Comparison of ENCODE assay signal across 15 cellular contexts in the genomic region with DNA sequence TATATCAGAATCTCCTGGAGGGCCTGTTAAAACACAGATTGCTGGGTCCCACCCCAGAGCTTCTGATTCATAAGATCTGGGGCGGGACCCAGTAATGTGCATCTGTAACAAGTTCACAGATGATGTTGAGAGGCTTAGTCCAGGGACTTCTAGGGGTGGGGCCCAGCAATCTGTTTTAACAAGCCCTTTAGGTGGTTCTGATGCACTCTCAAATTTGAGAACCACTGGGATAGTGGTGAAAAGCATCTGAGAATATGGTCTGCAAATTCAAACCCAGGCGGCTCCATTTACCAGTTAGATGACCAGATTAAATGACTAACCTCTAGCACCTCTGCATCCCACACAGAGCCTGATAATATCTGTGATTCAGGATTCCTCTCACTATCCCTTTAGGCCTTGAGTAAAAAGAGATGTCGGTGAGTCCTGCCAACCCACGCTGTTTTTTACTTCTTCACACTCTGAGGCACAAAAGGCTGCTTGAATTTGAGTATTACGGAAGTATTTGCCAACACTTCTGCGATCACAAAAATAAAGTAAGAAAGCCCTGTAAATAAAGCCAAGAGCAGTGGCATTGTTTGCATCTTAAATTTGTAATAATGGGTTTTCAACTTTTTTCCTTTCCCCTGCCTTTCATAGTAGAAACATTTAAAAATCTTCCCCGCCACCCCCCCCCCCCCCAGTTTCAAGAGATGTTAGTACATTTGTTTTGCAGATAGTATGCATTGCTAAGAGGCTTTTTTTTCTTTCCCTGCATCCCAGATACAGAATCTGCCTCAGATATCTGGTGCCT. TPM values are rescaled to one million over a fixed set of nuclear protein-coding genes. Genes with fewer than 3 reads are reported as not detected.
DNase-seq lines count a peak whose midpoint lies in the region; ATAC-seq and TF ChIP-seq lines count a peak whose summit lies in the region.
"Had no signal": no experiment of that assay in that cellular context is flagged by ENCODE, and none has a peak within 500 bp of the region (broad histone marks: within the 10 kb centered on the region; RNA-seq: fewer than 3 reads in every experiment).

No MANE protein-coding gene starts in this region.

- no peaks in the 10 kb centered on the region for H3K36me3 ChIP-seq in thyroid gland

- no peaks in the 10 kb centered on the region for H3K9me3 ChIP-seq in thyroid gland

- no peaks in the 10 kb centered on the region for H3K27me3 ChIP-seq in foreskin keratinocyte
- no peaks in the 10 kb centered on the region for H3K27me3 ChIP-seq in thyroid gland

- peaks cover 7% of the 10 kb centered on the region for H3K36me3 Mint-ChIP-seq in T-helper 2 cell treated with Interferon-gamma antibody and Interleukin-4, amounts not matched to agents 5 μg/mL and 100 μg/mL, for 36 hours (ENCODE audit: low read depth)
- H3K36me3 Mint-ChIP-seq: mesothelial cell of epicardium, T-cell had no signal

- peak overlapping the region; percentile 15 for H3K27ac Mint-ChIP-seq in T-helper 2 cell treated with Interferon-gamma antibody and Interleukin-4, amounts not matched to agents 5 μg/mL and 100 μg/mL, for 36 hours
- H3K27ac Mint-ChIP-seq: mesothelial cell of epicardium had no signal

- H3K4me1 Mint-ChIP-seq in T-helper 2 cell treated with Interferon-gamma antibody and Interleukin-4, amounts not matched to agents 5 μg/mL and 100 μg/mL, for 36 hours (ENCODE audit: low read depth), result peaks cover 28% of the 10 kb centered on the region

- WGBS in thyroid gland, 2 donors, result 71 to 81% methylated on average over 7 of the region's 7 CpGs

- peak; percentile 7 for DNase-seq in stimulated activated CD4-positive, alpha-beta T cell treated with anti-CD3 and anti-CD28 coated beads, Interleukin-15, amount 100 ng/mL, for 24 hours
- no peak for DNase-seq in stimulated activated CD4-positive, alpha-beta T cell treated with anti-CD3 and anti-CD28 coated beads, Interleukin-4, amount 100 ng/mL, for 4 hours
- peak; percentile 46 for DNase-seq in T-helper 2 cell treated with Interferon-gamma antibody and Interleukin-4, amounts not matched to agents 5 μg/mL and 100 μg/mL, for 36 hours (ENCODE audit: low spot score)
- DNase-seq in foreskin keratinocyte (peak; percentile 32 to 68), HT-29 (ENCODE audit: low spot score) (no peak), NCI-H2081 (lab: John Stamatoyannopoulos, UW) (no peak), thyroid gland (no peak), cerebellar nuclear complex (lab: John Stamatoyannopoulos, UW) (no peak)
- DNase-seq: activated CD4-positive, alpha-beta T cell treated with anti-CD3 and anti-CD28 coated beads for 4 hours; activated naive CD4-positive, alpha-beta T cell; AML-193; MM.1S; stimulated activated naive CD8-positive, alpha-beta T cell treated with anti-CD3 and anti-CD28 coated beads, Interleukin-15, amount 100 ng/mL, for 72 hours; T-cell had no signal

- intact Hi-C loops in thyroid gland (cut with DNase I), result no loop called here

- no peak overlapping the region for H3K4me3 Mint-ChIP-seq in T-helper 2 cell treated with Interferon-gamma antibody and Interleukin-4, amounts not matched to agents 5 μg/mL and 100 μg/mL, for 36 hours

- TF ChIP-seq CTCF in foreskin keratinocyte (conservative IDR thresholded peaks at IDR 0.05) (peak; percentile 14), thyroid gland (IDR thresholded peaks at IDR 0.05) (no peak)

- H3K4me3 ChIP-seq in thyroid gland (replicated peaks in 1 of 3), result no peak overlapping the region

- ATAC-seq in foreskin keratinocyte, result peak; percentile 52
- ATAC-seq: stimulated activated naive CD8-positive, alpha-beta T cell treated with anti-CD3 and anti-CD28 coated beads, Interleukin-15, amount 100 ng/mL, for 72 hours; T-cell had no signal

- H3K4me1 ChIP-seq in foreskin keratinocyte (peaks cover 26% of the 10 kb centered on the region), thyroid gland (peaks cover 11 to 27% of the 10 kb centered on the region in 2 donors)

- H3K27ac ChIP-seq in foreskin keratinocyte, result no peak overlapping the region
- no peak overlapping the region for H3K27ac ChIP-seq in thyroid gland

- H3K27me3 Mint-ChIP-seq in T-helper 2 cell treated with Interferon-gamma antibody and Interleukin-4, amounts not matched to agents 5 μg/mL and 100 μg/mL, for 36 hours (ENCODE audit: low read depth), result no peaks in the 10 kb centered on the region
- H3K27me3 Mint-ChIP-seq: stimulated activated naive CD8-positive, alpha-beta T cell treated with anti-CD3 and anti-CD28 coated beads, Interleukin-15, amount 100 ng/mL, for 72 hours; T-cell had no signal

- H3K9me3 Mint-ChIP-seq in T-helper 2 cell treated with Interferon-gamma antibody and Interleukin-4, amounts not matched to agents 5 μg/mL and 100 μg/mL, for 36 hours, result no peaks in the 10 kb centered on the region
- H3K9me3 Mint-ChIP-seq: mesothelial cell of epicardium; stimulated activated naive CD8-positive, alpha-beta T cell treated with anti-CD3 and anti-CD28 coated beads, Interleukin-15, amount 100 ng/mL, for 72 hours; T-cell had no signal

- TF ChIP-seq POLR2A in thyroid gland (IDR thresholded peaks at IDR 0.05), result no peak

RNA-seq across cellular contexts. Expression of a gene that starts 1.8 kb away (rescaled TPM):
- total RNA-seq in foreskin keratinocyte, result 25.3 and 28.5 TPM in 2 replicates
- polyA plus RNA-seq in foreskin keratinocyte, result 2.7 and 3.2 TPM in 2 replicates
- total RNA-seq in HT-29 (2014; rRNA removed; shearing (Covaris generic)), result 8.0 and 11.5 TPM in 2 replicates
- 10 to 100 TPM; 52.0 to 79.0 (median 61.0) TPM for total RNA-seq in thyroid gland

Comparison
In these comparisons a context has a peak if more than half of its experiments do, and no peak if none do; other contexts are left out.
1. DNase-seq: peak in stimulated activated CD4-positive, alpha-beta T cell treated with anti-CD3 and anti-CD28 coated beads, Interleukin-15, amount 100 ng/mL, for 24 hours (single experiment), T-helper 2 cell treated with Interferon-gamma antibody and Interleukin-4, amounts not matched to agents 5 μg/mL and 100 μg/mL, for 36 hours (single experiment) and foreskin keratinocyte (2 of 2); none in stimulated activated CD4-positive, alpha-beta T cell treated with anti-CD3 and anti-CD28 coated beads, Interleukin-4, amount 100 ng/mL, for 4 hours (0 of 2), HT-29 (single experiment), NCI-H2081 (0 of 2), thyroid gland (0 of 2) and cerebellar nuclear complex (0 of 2).